In genomic region chr7:75879771-75880184, GRCh38 we compare ENCODE assay signal across 8 cellular contexts. TPM values are rescaled to one million over a fixed set of nuclear protein-coding genes. Genes with fewer than 3 reads are reported as not detected.
DNase-seq lines count a peak whose midpoint lies in the region; ATAC-seq, FAIRE-seq and TF ChIP-seq lines count a peak whose summit lies in the region.

No MANE protein-coding gene starts in this region.

- H3K27me3 ChIP-seq in CD4-positive, alpha-beta T cell (ENCODE audit: control insufficient read depth, insufficient read depth, low read length) = no peaks in the 10 kb centered on the region
- H3K27me3 ChIP-seq in HUES64 (ENCODE audit: insufficient read depth, low read length) (peaks cover 8% of the 10 kb centered on the region; the same call in 1 of the 2 replicates), smooth muscle cell (ENCODE audit: low read depth) (no peaks in the 10 kb centered on the region)

- peak overlapping the region; percentile 96 for H3K4me2 ChIP-seq in smooth muscle cell

- DNase-seq in CD4-positive, alpha-beta T cell = peak in 3 of 10 experiments; percentile 12 to 65 (median 12)
- DNase-seq in activated CD4-positive, alpha-beta memory T cell treated with anti-CD3 and anti-CD28 coated beads, Interleukin-2, amount 10 ng/mL, durations not matched to agents 7 days and 5 days = peak; percentile 34
- DNase-seq in glutamatergic neuron = no peak
- no peak for DNase-seq in smooth muscle cell (lab: John Stamatoyannopoulos, UW; ENCODE audit: unreplicated experiment)
- no peak for DNase-seq in urothelium cell line (ENCODE audit: low spot score)

- H2AFZ ChIP-seq in smooth muscle cell (ENCODE audit: low read depth) = peak overlapping the region; percentile 95

- H3K4me3 ChIP-seq in HUES64 (ENCODE audit: low read length) = peak overlapping the region; percentile 87
- peak overlapping the region; percentile 92 for H3K4me3 ChIP-seq in smooth muscle cell

- H3K36me3 Mint-ChIP-seq in CD4-positive, alpha-beta T cell (ENCODE audit: low read depth) = peaks cover 59% of the 10 kb centered on the region
- peaks cover 47% of the 10 kb centered on the region for H3K36me3 Mint-ChIP-seq in activated CD4-positive, alpha-beta memory T cell treated with anti-CD3 and anti-CD28 coated beads, Interleukin-2, amount 10 ng/mL, durations not matched to agents 7 days and 5 days (ENCODE audit: low read depth)
- no peaks in the 10 kb centered on the region for H3K36me3 Mint-ChIP-seq in glutamatergic neuron (ENCODE audit: unreplicated experiment)

- H3F3A ChIP-seq in smooth muscle cell (ENCODE audit: low read depth) = no peaks in the 10 kb centered on the region

- 24% methylated on average over 8 of the region's 8 CpGs for WGBS in HUES64
- WGBS in smooth muscle cell (ENCODE audit: low lambda C conversion rate) = 11% methylated on average over 8 of the region's 8 CpGs

- peaks cover 9% of the 10 kb centered on the region for H4K20me1 ChIP-seq in smooth muscle cell (ENCODE audit: low read depth)

- peaks cover 21% of the 10 kb centered on the region for H3K79me2 ChIP-seq in smooth muscle cell (ENCODE audit: low read depth)

- no peak for TF ChIP-seq CTCF in CD4-positive, alpha-beta T cell (IDR thresholded peaks at IDR 0.05)
- TF ChIP-seq CTCF in glutamatergic neuron (IDR thresholded peaks at IDR 0.05; ENCODE audit: partially characterized antibody, unreplicated experiment) (no peak), smooth muscle cell (IDR thresholded peaks at IDR 0.05; ENCODE audit: borderline replicate concordance, insufficient read depth, poor library complexity, severe bottlenecking) (no peak)

- H3K4me1 Mint-ChIP-seq in CD4-positive, alpha-beta T cell (ENCODE audit: low read depth) = peaks cover 24% of the 10 kb centered on the region
- peaks cover 35% of the 10 kb centered on the region for H3K4me1 Mint-ChIP-seq in activated CD4-positive, alpha-beta memory T cell treated with anti-CD3 and anti-CD28 coated beads, Interleukin-2, amount 10 ng/mL, durations not matched to agents 7 days and 5 days
- H3K4me1 Mint-ChIP-seq in glutamatergic neuron (ENCODE audit: low read depth, unreplicated experiment) = peaks cover 6% of the 10 kb centered on the region

- H3K36me3 ChIP-seq in HUES64 (ENCODE audit: insufficient read depth, low read length) (peaks cover 42% of the 10 kb centered on the region), smooth muscle cell (ENCODE audit: low read depth) (no peaks in the 10 kb centered on the region)

- H3K4me1 ChIP-seq in HUES64 (ENCODE audit: insufficient read depth, low read length) = peaks cover 13% of the 10 kb centered on the region
- peaks cover 22% of the 10 kb centered on the region for H3K4me1 ChIP-seq in smooth muscle cell (ENCODE audit: low read depth)

- peak overlapping the region; percentile 90 for H3K27ac Mint-ChIP-seq in CD4-positive, alpha-beta T cell
- H3K27ac Mint-ChIP-seq in activated CD4-positive, alpha-beta memory T cell treated with anti-CD3 and anti-CD28 coated beads, Interleukin-2, amount 10 ng/mL, durations not matched to agents 7 days and 5 days = peak overlapping the region; percentile 85
- H3K27ac Mint-ChIP-seq in glutamatergic neuron (ENCODE audit: unreplicated experiment) = peak overlapping the region; percentile 99

- peak overlapping the region; percentile 91; the same call in 1 of the 2 replicates for H3K9ac ChIP-seq in HUES64 (ENCODE audit: low read depth, low read length)
- peak overlapping the region; percentile 86 for H3K9ac ChIP-seq in smooth muscle cell (ENCODE audit: low read depth)

- H3K4me3 Mint-ChIP-seq in CD4-positive, alpha-beta T cell = peak overlapping the region; percentile 92
- H3K4me3 Mint-ChIP-seq in activated CD4-positive, alpha-beta memory T cell treated with anti-CD3 and anti-CD28 coated beads, Interleukin-2, amount 10 ng/mL, durations not matched to agents 7 days and 5 days = peak overlapping the region; percentile 89
- H3K4me3 Mint-ChIP-seq in glutamatergic neuron (ENCODE audit: unreplicated experiment) = peak overlapping the region; percentile 99

- intact Hi-C loops in CD4-positive, alpha-beta T cell (cut with DNase I, micrococcal nuclease) = loop anchor here (1.0 to 10.0 kb wide), 5 partner anchors 35 to 435 kb away; partner anchors contain the start of genes POR (in 1 of the 2) and TMEM120A (in 1 of the 2)

- CTCF ChIA-PET in CD4-positive, alpha-beta T cell (lab: Charles Lee) = interaction anchor here (1.3 kb wide), 1 partner anchor 36 kb away, joined by 3 read pairs; no protein-coding TSS in a partner anchor
- CTCF ChIA-PET in activated CD4-positive, alpha-beta memory T cell treated with anti-CD3 and anti-CD28 coated beads, Interleukin-2, amount 10 ng/mL, durations not matched to agents 7 days and 5 days (lab: Charles Lee) = interaction anchor here (1.0 to 1.1 kb wide), 2 partner anchors 13 to 140 kb away, joined by 3 to 4 read pairs; no protein-coding TSS in a partner anchor

- H3K27me3 Mint-ChIP-seq in CD4-positive, alpha-beta T cell = no peaks in the 10 kb centered on the region
- H3K27me3 Mint-ChIP-seq in activated CD4-positive, alpha-beta memory T cell treated with anti-CD3 and anti-CD28 coated beads, Interleukin-2, amount 10 ng/mL, durations not matched to agents 7 days and 5 days = no peaks in the 10 kb centered on the region
- H3K27me3 Mint-ChIP-seq in glutamatergic neuron (ENCODE audit: unreplicated experiment) = peaks cover 9% of the 10 kb centered on the region

- no peak for FAIRE-seq in urothelium cell line (lab: Jason Lieb, UNC)

- H3K27ac ChIP-seq in CD4-positive, alpha-beta T cell (ENCODE audit: low read depth, low read length) = peak overlapping the region; percentile 85
- no peak overlapping the region for H3K27ac ChIP-seq in HUES64 (ENCODE audit: low read depth, low read length)
- H3K27ac ChIP-seq in smooth muscle cell (ENCODE audit: low read depth) = no peak overlapping the region

- no peaks in the 10 kb centered on the region for H3K9me3 Mint-ChIP-seq in CD4-positive, alpha-beta T cell
- H3K9me3 Mint-ChIP-seq in activated CD4-positive, alpha-beta memory T cell treated with anti-CD3 and anti-CD28 coated beads, Interleukin-2, amount 10 ng/mL, durations not matched to agents 7 days and 5 days = no peaks in the 10 kb centered on the region
- peaks cover 3% of the 10 kb centered on the region for H3K9me3 Mint-ChIP-seq in glutamatergic neuron (ENCODE audit: unreplicated experiment)

- H3K9me3 ChIP-seq in CD4-positive, alpha-beta T cell (ENCODE audit: control insufficient read depth, low read length) = no peaks in the 10 kb centered on the region
- H3K9me3 ChIP-seq in HUES64 (ENCODE audit: insufficient read depth, low read depth, low read length) (no peaks in the 10 kb centered on the region), smooth muscle cell (replicated peaks; ENCODE audit: low read depth) (no peaks in the 10 kb centered on the region)

- ATAC-seq in CD4-positive, alpha-beta T cell (ENCODE audit: poor library complexity) = peak; percentile 48
- ATAC-seq in HG03039 (IDR thresholded peaks at IDR 0.05; ENCODE audit: unreplicated experiment) = no peak
- ATAC-seq in GM19351 (IDR thresholded peaks at IDR 0.05; ENCODE audit: unreplicated experiment) = no peak

- POLR2A ChIA-PET in CD4-positive, alpha-beta T cell (lab: Charles Lee) = interaction anchor here (0.6 to 5.5 kb wide), 4 partner anchors 35 to 1222 kb away, joined by 3 to 46 read pairs (median 4); partner anchors contain the start of genes GTF2I, MDH2, POR and STYXL1
- POLR2A ChIA-PET in activated CD4-positive, alpha-beta memory T cell treated with anti-CD3 and anti-CD28 coated beads, Interleukin-2, amount 10 ng/mL, durations not matched to agents 7 days and 5 days (lab: Charles Lee) = interaction anchor here (0.7 to 1.7 kb wide), 5 partner anchors 11 to 490 kb away, joined by 3 to 7 read pairs (median 3); partner anchors contain the start of genes MDH2 and YWHAG

RNA-seq across cellular contexts. Expression of gene RHBDD2, which starts 0.9 kb away (rescaled TPM):
- total RNA-seq in CD4-positive, alpha-beta T cell = 100 to 1,000 TPM; 199 to 208 TPM
- polyA plus RNA-seq in HUES64 (2013, experiment 1 of 2) = 29.3 TPM
- polyA plus RNA-seq in HUES64 (2013, experiment 2 of 2) = 33.6 TPM
- total RNA-seq in activated CD4-positive, alpha-beta memory T cell treated with anti-CD3 and anti-CD28 coated beads, Interleukin-2, amount 10 ng/mL, durations not matched to agents 7 days and 5 days = 10 to 100 TPM; 47.7 to 51.7 TPM
- total RNA-seq in glutamatergic neuron (ENCODE audit: unreplicated experiment) (85.6 TPM), smooth muscle cell (36.6 and 43.9 TPM in 2 replicates)
- polyA plus RNA-seq in smooth muscle cell = 97.6 and 105 TPM in 2 replicates

RNA-seq across cellular contexts. Expression of gene POR, which starts 35.2 kb away (rescaled TPM):
- total RNA-seq in CD4-positive, alpha-beta T cell = 10 to 100 TPM; 44.2 to 54.8 TPM
- 59.1 TPM for polyA plus RNA-seq in HUES64 (2013, experiment 1 of 2)
- 61.4 TPM for polyA plus RNA-seq in HUES64 (2013, experiment 2 of 2)
- total RNA-seq in activated CD4-positive, alpha-beta memory T cell treated with anti-CD3 and anti-CD28 coated beads, Interleukin-2, amount 10 ng/mL, durations not matched to agents 7 days and 5 days = 10 to 100 TPM; 34.0 to 45.3 TPM
- 119 TPM for total RNA-seq in glutamatergic neuron (ENCODE audit: unreplicated experiment)
- total RNA-seq in smooth muscle cell = 28.3 and 46.7 TPM in 2 replicates
- 52.7 and 63.4 TPM in 2 replicates for polyA plus RNA-seq in smooth muscle cell
